1 cellular context compared by ENCODE assay signal in the genomic region with DNA sequence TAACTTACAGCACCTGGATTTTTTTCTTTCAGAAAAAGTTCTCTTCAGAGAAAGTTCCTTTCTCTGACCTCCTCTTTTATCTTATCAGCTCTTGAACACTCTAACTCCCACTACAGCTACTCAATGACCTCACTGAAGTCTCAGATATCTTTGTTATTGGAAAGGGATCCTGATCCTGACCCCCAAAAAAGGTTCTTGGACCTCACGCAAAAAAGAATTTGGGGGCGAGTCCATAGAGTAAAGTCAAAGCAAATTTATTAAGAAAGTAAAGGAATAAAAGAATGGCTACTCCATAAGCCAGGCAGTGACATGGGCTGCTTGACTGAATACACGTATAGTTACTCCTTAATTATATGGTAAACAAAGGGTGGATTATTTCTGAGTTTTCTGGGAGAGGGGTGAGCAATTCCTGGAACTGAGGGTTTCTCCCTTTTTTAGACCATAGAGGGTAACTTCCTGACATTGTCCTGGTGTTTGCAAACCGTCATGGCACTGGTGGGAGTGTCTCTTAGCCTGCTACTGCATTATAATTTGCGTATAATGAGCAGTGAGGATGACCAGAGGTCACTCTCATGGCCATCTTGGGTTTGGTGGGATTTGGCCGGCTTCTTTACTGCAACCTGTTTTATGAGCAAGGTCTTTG.
TF ChIP-seq lines count a peak whose summit lies in the region.

No MANE protein-coding gene starts in this region.

TF ChIP-seq in K562, 482 proteins besides CTCF, POLR2A, EP300 and RAD21 (continued from another document):
- no peak for TF ChIP-seq ZNF518B (CRISPR knock-in tag; IDR thresholded peaks at IDR 0.05)
- no peak for TF ChIP-seq ZBTB1 (CRISPR knock-in tag; IDR thresholded peaks at IDR 0.05; ENCODE audit: borderline replicate concordance, low read depth)
- no peak for TF ChIP-seq PCBP1 (IDR thresholded peaks at IDR 0.05; ENCODE audit: low read depth, low read length, poor library complexity, severe bottlenecking)
- TF ChIP-seq MNT (conservative IDR thresholded peaks at IDR 0.05): peak in 1 of 2 experiments; percentile 61; a peak in 1 of 4 replicates
- TF ChIP-seq FOXA3 (CRISPR knock-in tag; conservative IDR thresholded peaks at IDR 0.05 in 1 of 2, IDR thresholded peaks at IDR 0.05 in 1 of 2): peak; percentile 60 to 89; a peak in 2 of 4 replicates
- TF ChIP-seq MAFK (IDR thresholded peaks at IDR 0.05; ENCODE audit: low read length): no peak
- no peak for TF ChIP-seq POU5F1 (IDR thresholded peaks at IDR 0.05; ENCODE audit: borderline replicate concordance, low read depth, low read length, partially characterized antibody)
- TF ChIP-seq HEY1 (CRISPR knock-in tag; IDR thresholded peaks at IDR 0.05; ENCODE audit: borderline replicate concordance): peak; percentile 70; the same call in 1 of the 2 replicates
- TF ChIP-seq STAT5B (CRISPR knock-in tag; IDR thresholded peaks at IDR 0.05): no peak
- peak; percentile 74 for TF ChIP-seq CCNT2 (IDR thresholded peaks at IDR 0.05; ENCODE audit: borderline replicate concordance, extremely low read depth, insufficient read length, low read depth, low read length)
- TF ChIP-seq ATF3 (IDR thresholded peaks at IDR 0.05): peak; percentile 93
- TF ChIP-seq ATF3 (CRISPR knock-in tag; conservative IDR thresholded peaks at IDR 0.05): peak; percentile 65
- TF ChIP-seq IRF9 (tag; IDR thresholded peaks at IDR 0.05): no peak
- TF ChIP-seq TSHZ1 (CRISPR knock-in tag; IDR thresholded peaks at IDR 0.05): no peak
- TF ChIP-seq CCAR2 (IDR thresholded peaks at IDR 0.05; ENCODE audit: low read depth, low read length): no peak
- TF ChIP-seq BDP1 (IDR thresholded peaks at IDR 0.05; ENCODE audit: insufficient read depth, insufficient read length): no peak
- TF ChIP-seq, protein P1, sequence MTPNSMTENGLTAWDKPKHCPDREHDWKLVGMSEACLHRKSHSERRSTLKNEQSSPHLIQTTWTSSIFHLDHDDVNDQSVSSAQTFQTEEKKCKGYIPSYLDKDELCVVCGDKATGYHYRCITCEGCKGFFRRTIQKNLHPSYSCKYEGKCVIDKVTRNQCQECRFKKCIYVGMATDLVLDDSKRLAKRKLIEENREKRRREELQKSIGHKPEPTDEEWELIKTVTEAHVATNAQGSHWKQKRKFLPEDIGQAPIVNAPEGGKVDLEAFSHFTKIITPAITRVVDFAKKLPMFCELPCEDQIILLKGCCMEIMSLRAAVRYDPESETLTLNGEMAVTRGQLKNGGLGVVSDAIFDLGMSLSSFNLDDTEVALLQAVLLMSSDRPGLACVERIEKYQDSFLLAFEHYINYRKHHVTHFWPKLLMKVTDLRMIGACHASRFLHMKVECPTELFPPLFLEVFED (CRISPR knock-in tag; conservative IDR thresholded peaks at IDR 0.05): no peak
- TF ChIP-seq ZKSCAN3 (CRISPR knock-in tag; IDR thresholded peaks at IDR 0.05): no peak
- TF ChIP-seq, protein P2, sequence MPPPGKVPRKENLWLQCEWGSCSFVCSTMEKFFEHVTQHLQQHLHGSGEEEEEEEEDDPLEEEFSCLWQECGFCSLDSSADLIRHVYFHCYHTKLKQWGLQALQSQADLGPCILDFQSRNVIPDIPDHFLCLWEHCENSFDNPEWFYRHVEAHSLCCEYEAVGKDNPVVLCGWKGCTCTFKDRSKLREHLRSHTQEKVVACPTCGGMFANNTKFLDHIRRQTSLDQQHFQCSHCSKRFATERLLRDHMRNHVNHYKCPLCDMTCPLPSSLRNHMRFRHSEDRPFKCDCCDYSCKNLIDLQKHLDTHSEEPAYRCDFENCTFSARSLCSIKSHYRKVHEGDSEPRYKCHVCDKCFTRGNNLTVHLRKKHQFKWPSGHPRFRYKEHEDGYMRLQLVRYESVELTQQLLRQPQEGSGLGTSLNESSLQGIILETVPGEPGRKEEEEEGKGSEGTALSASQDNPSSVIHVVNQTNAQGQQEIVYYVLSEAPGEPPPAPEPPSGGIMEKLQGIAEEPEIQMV (tag; conservative IDR thresholded peaks at IDR 0.05; ENCODE audit: low read depth): no peak
- no peak; the same call in 1 of the 2 replicates for TF ChIP-seq ZNF584 (CRISPR knock-in tag; IDR thresholded peaks at IDR 0.05; ENCODE audit: low read depth)
- TF ChIP-seq E2F8 (IDR thresholded peaks at IDR 0.05; ENCODE audit: low read depth, partially characterized antibody): no peak
- TF ChIP-seq FOXA1 (IDR thresholded peaks at IDR 0.05; ENCODE audit: borderline replicate concordance): 0 out of 2 replicates have a peak, but pooled peaks have one; percentile 32
- TF ChIP-seq ZNF140 (CRISPR knock-in tag; IDR thresholded peaks at IDR 0.05): no peak
- no peak for TF ChIP-seq ERF (CRISPR knock-in tag; IDR thresholded peaks at IDR 0.05)
TF ChIP-seq in K562: peak in this region for 125.
